Comparison of ENCODE assay signal across 1 cellular context in genomic region chr3:9386501-9387321, GRCh38.
TF ChIP-seq lines count a peak whose summit lies in the region.

No MANE protein-coding gene starts in this region.

TF ChIP-seq in GM12878, 131 proteins besides CTCF, POLR2A, EP300 and RAD21:
- no peak for TF ChIP-seq SRF (IDR thresholded peaks at IDR 0.05; ENCODE audit: low read depth in 2 of 2, low read length in 2 of 2)
- TF ChIP-seq PRDM15 (CRISPR knock-in tag; IDR thresholded peaks at IDR 0.05), result no peak
- TF ChIP-seq ZBTB33 (IDR thresholded peaks at IDR 0.05), result no peak
- no peak for TF ChIP-seq ZZZ3 (IDR thresholded peaks at IDR 0.05; ENCODE audit: control insufficient read depth, insufficient read length, low read depth)
- TF ChIP-seq IRF3 (IDR thresholded peaks at IDR 0.05), result no peak
- no peak for TF ChIP-seq NFIC (IDR thresholded peaks at IDR 0.05; ENCODE audit: low read depth, low read length)
- no peak for TF ChIP-seq SUPT20H (IDR thresholded peaks at IDR 0.05; ENCODE audit: borderline replicate concordance, control insufficient read depth, low read depth, low read length)
- no peak for TF ChIP-seq TBL1XR1 (IDR thresholded peaks at IDR 0.05; ENCODE audit: low read depth, low read length)
TF ChIP-seq in GM12878: peak in this region for 0.
